Comparison of ENCODE assay signal across 23 cellular contexts in genomic region chr4:40733752-40734151, GRCh38. TPM values are rescaled to one million over a fixed set of nuclear protein-coding genes. Genes with fewer than 3 reads are reported as not detected.
"Had no signal": no experiment of that assay in that cellular context is flagged by ENCODE, and none has a peak within 500 bp of the region (broad histone marks: within the 10 kb centered on the region; RNA-seq: fewer than 3 reads in every experiment).

No MANE protein-coding gene starts in this region.

- H3K9me3 ChIP-seq: MG63, Peyer's patch, SJCRH30 had no signal

- H2AFZ ChIP-seq: PC-9 had no signal

- H3K27ac ChIP-seq: PC-9, Peyer's patch, SJCRH30 had no signal

- DNase-seq: IMR-90; Karpas-422; KG1; MG63; NCI-H1092; NCI-H1105 treated with DMSO at 0.1 percent for 48 hours; NCI-H1436; NCI-H187; NCI-H2029; NCI-H2081 treated with DMSO at 0.1 percent for 48 hours; NCI-H2171; NCI-H226; NCI-H446; NCI-H510A; NCI-H524 treated with DMSO at 0.1 percent for 48 hours; NCI-H69; NCI-H774; NK-92 treated with Interleukin-12 subunit alpha and Interleukin-12 subunit beta, amount 100 ng/mL, for 24 hours; OCI-M1; PC-9; Peyer's patch; SHP77 treated with DMSO at 0.1 percent for 48 hours had no signal

- H3K36me3 ChIP-seq: MG63, Peyer's patch, SJCRH30 had no signal

- H3K4me2 ChIP-seq: PC-9 had no signal

- H3K27me3 ChIP-seq: MG63, Peyer's patch, SJCRH30 had no signal

- H3K4me3 ChIP-seq: MG63, PC-9, Peyer's patch, SJCRH30 had no signal

RNA-seq across cellular contexts. Expression of gene NSUN7, which starts 16.0 kb away (rescaled TPM):
- polyA plus RNA-seq: IMR-90 had no signal
